1 cellular context compared by ENCODE assay signal in genomic region chr6:44268095-44268628, GRCh38.
TF ChIP-seq lines count a peak whose summit lies in the region.

No MANE protein-coding gene starts in this region.

TF ChIP-seq in GM12878, 131 proteins besides CTCF, POLR2A, EP300 and RAD21:
- 0 out of 2 replicates have a peak, but pooled peaks have one; percentile 17 for TF ChIP-seq RELB (IDR thresholded peaks at IDR 0.05; ENCODE audit: low read depth)
- no peak for TF ChIP-seq SKIL (IDR thresholded peaks at IDR 0.05; ENCODE audit: low read depth, poor library complexity, severe bottlenecking)
- TF ChIP-seq ZNF24 (IDR thresholded peaks at IDR 0.05): peak; percentile 22; the same call in 1 of the 2 replicates
- TF ChIP-seq YY1 (IDR thresholded peaks at IDR 0.05; ENCODE audit: low read depth, low read length): 0 out of 2 replicates have a peak, but pooled peaks have one; percentile 60
- TF ChIP-seq TCF12 (IDR thresholded peaks at IDR 0.05; ENCODE audit: low read depth, low read length): peak; percentile 92
- peak; percentile 73 for TF ChIP-seq SMC3 (IDR thresholded peaks at IDR 0.05; ENCODE audit: borderline replicate concordance, low read length)
- no peak for TF ChIP-seq BACH1 (IDR thresholded peaks at IDR 0.05; ENCODE audit: borderline replicate concordance)
- peak; percentile 17 to 24; a peak in 1 of 4 replicates for TF ChIP-seq IKZF2 (IDR thresholded peaks at IDR 0.05)
- TF ChIP-seq TCF3 (IDR thresholded peaks at IDR 0.05; ENCODE audit: borderline replicate concordance, insufficient read depth, low read depth, low read length): peak; percentile 93
